ENCODE assay signal across 8 cellular contexts in genomic region chrX:81120270-81120935, GRCh38.
DNase-seq lines count a peak whose midpoint lies in the region; ATAC-seq, FAIRE-seq and TF ChIP-seq lines count a peak whose summit lies in the region.

No MANE protein-coding gene starts in this region.

- TF ChIP-seq CTCF in brain microvascular endothelial cell (IDR thresholded peaks at IDR 0.05; ENCODE audit: low read depth, low read length, missing control alignments) (no peak), lower lobe of right lung (IDR thresholded peaks at IDR 0.05) (no peak)

- H3K9me3 ChIP-seq in lower lobe of right lung = no peaks in the 10 kb centered on the region

- no peaks in the 10 kb centered on the region for H3K4me1 ChIP-seq in lower lobe of right lung

- DNase-seq in Jurkat, Clone E6-1 (ENCODE audit: low read depth, low spot score) = peak; percentile 14
- DNase-seq in brain microvascular endothelial cell = no peak
- no peak for DNase-seq in lower lobe of right lung
- DNase-seq in urothelium cell line (ENCODE audit: low spot score) = peak; percentile 6
- no peak for DNase-seq in DMS153 (lab: John Stamatoyannopoulos, UW)
- no peak for DNase-seq in NCI-H1694 treated with DMSO at 0.1 percent for 48 hours (lab: John Stamatoyannopoulos, UW)

- in situ Hi-C loops in brain microvascular endothelial cell (cut with HindIII; ENCODE audit: low pct_ligation_motif_present, low sequenced_read_pairs) = no loop called here

- no peak overlapping the region for H3K27ac ChIP-seq in brain microvascular endothelial cell
- peak overlapping the region; percentile 49 for H3K27ac ChIP-seq in lower lobe of right lung

- intact Hi-C loops in lower lobe of right lung (cut with DNase I) = no loop called here

- peak overlapping the region; percentile 73 for H3K4me3 ChIP-seq in Jurkat, Clone E6-1 (ENCODE audit: low read length)
- H3K4me3 ChIP-seq in brain microvascular endothelial cell (ENCODE audit: low read depth, low read length) (peak overlapping the region; percentile 61), lower lobe of right lung (peak overlapping the region; percentile 60)

- peak; percentile 11 for ATAC-seq in GM18499 (IDR thresholded peaks at IDR 0.05; ENCODE audit: insufficient read depth, unreplicated experiment)
- ATAC-seq in GM21723 (IDR thresholded peaks at IDR 0.05; ENCODE audit: unreplicated experiment) = peak; percentile 26
- ATAC-seq in lower lobe of right lung = peak in 1 of 2 donors; percentile 20

- H3K36me3 ChIP-seq in brain microvascular endothelial cell (replicated peaks) (no peaks in the 10 kb centered on the region), lower lobe of right lung (no peaks in the 10 kb centered on the region)

- FAIRE-seq in urothelium cell line (lab: Jason Lieb, UNC) = no peak

- H3K27me3 ChIP-seq in brain microvascular endothelial cell (replicated peaks) = no peaks in the 10 kb centered on the region
- no peaks in the 10 kb centered on the region for H3K27me3 ChIP-seq in lower lobe of right lung (ENCODE audit: low read depth)

Comparison
In these comparisons a context has a peak if more than half of its experiments do, and no peak if none do; other contexts are left out.
1. DNase-seq: peak in Jurkat, Clone E6-1 (single experiment) and urothelium cell line (single experiment); none in brain microvascular endothelial cell (single experiment), lower lobe of right lung (single experiment), DMS153 (single experiment) and NCI-H1694 treated with DMSO at 0.1 percent for 48 hours (single experiment).
2. Peak in every context shown above with its lines, with median percentiles within 50 percentile points of each other: H3K4me3 ChIP-seq.